Comparison of ENCODE assay signal across 20 cellular contexts in the genomic region with DNA sequence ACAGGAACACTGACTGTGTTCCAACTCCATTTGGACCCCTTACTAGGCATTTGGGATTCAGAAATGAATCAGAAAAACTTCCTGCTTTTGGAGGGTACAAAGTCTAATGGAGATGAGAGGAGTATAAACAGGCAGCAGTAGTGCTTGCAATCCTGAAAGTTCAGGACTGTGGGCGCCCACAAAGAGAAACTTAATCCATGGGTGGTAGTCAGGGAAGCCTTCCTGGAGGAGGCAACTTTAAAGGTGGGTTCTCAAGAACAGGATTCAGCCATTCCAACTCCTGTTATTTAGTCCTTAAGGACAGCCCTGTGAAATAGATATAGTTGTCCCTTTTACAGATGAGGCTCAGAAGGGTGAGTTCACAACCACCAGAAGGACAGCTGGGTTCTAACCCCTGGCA.
"Had no signal": no experiment of that assay in that cellular context is flagged by ENCODE, and none has a peak within 500 bp of the region (broad histone marks: within the 10 kb centered on the region; RNA-seq: fewer than 3 reads in every experiment).

No MANE protein-coding gene starts in this region.

- H3K27ac Mint-ChIP-seq: activated B cell treated with CpG ODN at 0.5 μM for 24 hours; activated CD4-positive, alpha-beta T cell treated with anti-CD3 and anti-CD28 coated beads for 36 hours; activated naive CD8-positive, alpha-beta T cell treated with anti-CD3 and anti-CD28 coated beads, Interleukin-2, amount 10 ng/mL, durations not matched to agents 7 days and 5 days; activated T-helper 2 cell treated with anti-CD3 and anti-CD28 coated beads, Interferon-gamma antibody, Interleukin-2, Interleukin-4, amounts not matched to agents 10 μg/mL and 5 μg/mL and 100 μg/mL, durations not matched to agents 14 hours and 24 hours and 36 hours; dendritic cell treated with granulocyte-macrophage colony-stimulating factor and Interleukin-4, amounts not matched to agents 40 ng/mL and 50 ng/mL, for 4 days; stimulated activated naive CD8-positive, alpha-beta T cell treated with anti-CD3 and anti-CD28 coated beads, Interleukin-15, Interleukin-2, amounts not matched to agents 100 ng/mL and 50 ng/mL, for 24 hours had no signal

- H3K4me3 ChIP-seq: left lung, prostate gland, right atrium auricular region, thyroid gland had no signal

- H3K9me3 ChIP-seq: left lung, prostate gland, right atrium auricular region, thyroid gland had no signal

- H3K27me3 Mint-ChIP-seq: activated CD4-positive, alpha-beta T cell treated with anti-CD3 and anti-CD28 coated beads for 36 hours; stimulated activated naive CD8-positive, alpha-beta T cell treated with anti-CD3 and anti-CD28 coated beads, Interleukin-15, Interleukin-2, amounts not matched to agents 100 ng/mL and 50 ng/mL, for 24 hours; T-helper 17 cell had no signal

- H3K36me3 Mint-ChIP-seq: immature natural killer cell had no signal

- H3K36me3 ChIP-seq: brain microvascular endothelial cell, left lung, prostate gland, right atrium auricular region, thyroid gland had no signal

- H3K4me3 Mint-ChIP-seq: activated CD4-positive, alpha-beta T cell treated with anti-CD3 and anti-CD28 coated beads for 36 hours; activated naive CD8-positive, alpha-beta T cell treated with anti-CD3 and anti-CD28 coated beads, Interleukin-2, amount 10 ng/mL, durations not matched to agents 7 days and 5 days; dendritic cell treated with granulocyte-macrophage colony-stimulating factor and Interleukin-4, amounts not matched to agents 40 ng/mL and 50 ng/mL, for 4 days; stimulated activated naive CD8-positive, alpha-beta T cell treated with anti-CD3 and anti-CD28 coated beads, Interleukin-15, Interleukin-2, amounts not matched to agents 100 ng/mL and 50 ng/mL, for 24 hours had no signal

- DNase-seq: activated B cell treated with CpG ODN at 0.5 μM for 24 hours; activated CD4-positive, alpha-beta T cell treated with anti-CD3 and anti-CD28 coated beads for 36 hours; activated CD4-positive, alpha-beta T cell treated with anti-CD3 and anti-CD28 coated beads, Interleukin-2, amount 50 U/mL, for 4 hours; activated CD8-positive, alpha-beta memory T cell treated with anti-CD3 and anti-CD28 coated beads, Interleukin-2, amount 50 U/mL, for 48 hours; activated naive CD4-positive, alpha-beta T cell treated with Interleukin-2 at 50 U/mL for 16 hours; activated naive CD8-positive, alpha-beta T cell treated with anti-CD3 and anti-CD28 coated beads, Interleukin-2, amount 10 ng/mL, durations not matched to agents 7 days and 5 days; activated T-cell treated with anti-CD3 and anti-CD28 coated beads, Interleukin-2, amount 50 U/mL, for 4 hours; brain microvascular endothelial cell; effector CD4-positive, alpha-beta T cell; foreskin keratinocyte; immature natural killer cell; left lung; stimulated activated CD4-positive, alpha-beta T cell treated with anti-CD3 and anti-CD28 coated beads, Interleukin-12 subunit alpha, Interleukin-12 subunit beta, amount 100 ng/mL, for 4 hours; T-helper 17 cell; thyroid gland had no signal

- H3K27ac ChIP-seq: brain microvascular endothelial cell, foreskin keratinocyte, left lung, prostate gland, right atrium auricular region, thyroid gland had no signal

- ATAC-seq: activated CD4-positive, alpha-beta T cell treated with anti-CD3 and anti-CD28 coated beads for 36 hours; activated T-cell treated with anti-CD3 and anti-CD28 coated beads, Interleukin-2, amount 50 U/mL, for 4 hours; foreskin keratinocyte; left lung; T-helper 17 cell had no signal

- H3K9me3 Mint-ChIP-seq: activated B cell treated with CpG ODN at 0.5 μM for 24 hours; activated naive CD8-positive, alpha-beta T cell treated with anti-CD3 and anti-CD28 coated beads, Interleukin-2, amount 10 ng/mL, durations not matched to agents 7 days and 5 days; activated T-cell treated with anti-CD3 and anti-CD28 coated beads, Interleukin-2, amount 50 U/mL, for 4 hours; activated T-helper 2 cell treated with anti-CD3 and anti-CD28 coated beads, Interferon-gamma antibody, Interleukin-2, Interleukin-4, amounts not matched to agents 10 μg/mL and 5 μg/mL and 100 μg/mL, durations not matched to agents 14 hours and 24 hours and 36 hours; dendritic cell treated with granulocyte-macrophage colony-stimulating factor and Interleukin-4, amounts not matched to agents 40 ng/mL and 50 ng/mL, for 4 days; immature natural killer cell; stimulated activated naive CD8-positive, alpha-beta T cell treated with anti-CD3 and anti-CD28 coated beads, Interleukin-15, Interleukin-2, amounts not matched to agents 100 ng/mL and 50 ng/mL, for 24 hours had no signal

- H3K27me3 ChIP-seq: brain microvascular endothelial cell, left lung, right atrium auricular region, thyroid gland had no signal

- H3K4me1 ChIP-seq: foreskin keratinocyte, prostate gland had no signal
